19 cellular contexts compared by ENCODE assay signal in genomic region chr3:89246326-89246725, GRCh38.
A peak's percentile ranks its signal among the peaks of the same experiment; 100 is the strongest.
DNase-seq lines count a peak whose midpoint lies in the region; ATAC-seq and TF ChIP-seq lines count a peak whose summit lies in the region.
"Had no signal": no experiment of that assay in that cellular context is flagged by ENCODE, and none has a peak within 500 bp of the region (broad histone marks: within the 10 kb centered on the region; RNA-seq: fewer than 3 reads in every experiment).

No MANE protein-coding gene starts in this region.

- H3K4me2 ChIP-seq in Loucy (ENCODE audit: low read depth, low read length, poor library complexity, severe bottlenecking) (no peak overlapping the region), mesendoderm (ENCODE audit: low read length) (no peak overlapping the region)

- H2AFZ ChIP-seq in Loucy (ENCODE audit: low read length): no peak overlapping the region

- no peaks in the 10 kb centered on the region for H3K9me3 ChIP-seq in Loucy (ENCODE audit: insufficient read depth, low read depth, low read length)
- H3K9me3 ChIP-seq: SJCRH30 had no signal

- no peak overlapping the region for H2BK120ac ChIP-seq in mesendoderm (ENCODE audit: low read depth, low read length)

- no peak overlapping the region for H3K4me3 ChIP-seq in GM12865 (ENCODE audit: low read depth, low read length)
- H3K4me3 ChIP-seq in Loucy (ENCODE audit: low read length, poor library complexity, severe bottlenecking): no peak overlapping the region
- no peak overlapping the region for H3K4me3 ChIP-seq in mesendoderm (ENCODE audit: low read length)
- H3K4me3 ChIP-seq: SJCRH30, skin epidermis had no signal

- no peaks in the 10 kb centered on the region for H3K9me3 Mint-ChIP-seq in chondrocyte (ENCODE audit: low read depth)
- H3K9me3 Mint-ChIP-seq: activated B cell treated with CpG ODN at 0.5 μM for 24 hours had no signal

- no peaks in the 10 kb centered on the region for H3K79me2 ChIP-seq in Loucy (ENCODE audit: insufficient read depth, low read length)
- H3K79me2 ChIP-seq in mesendoderm (ENCODE audit: control insufficient read depth, insufficient read depth, low read length): no peaks in the 10 kb centered on the region

- H3K27me3 ChIP-seq in Loucy (ENCODE audit: insufficient read depth, low read length, poor library complexity, severe bottlenecking) (no peaks in the 10 kb centered on the region), mesendoderm (ENCODE audit: insufficient read depth, low read length, poor library complexity) (no peaks in the 10 kb centered on the region)
- H3K27me3 ChIP-seq: SJCRH30 had no signal

- H3K9me2 ChIP-seq in Loucy (replicated peaks; ENCODE audit: low read depth, low read length): no peaks in the 10 kb centered on the region

- no peaks in the 10 kb centered on the region for H3K4me1 Mint-ChIP-seq in chondrocyte (ENCODE audit: low read depth)
- H3K4me1 Mint-ChIP-seq: activated B cell treated with CpG ODN at 0.5 μM for 24 hours; naive thymus-derived CD4-positive, alpha-beta T cell had no signal

- H3K36me3 ChIP-seq in Loucy (ENCODE audit: insufficient read depth, low read length) (no peaks in the 10 kb centered on the region), mesendoderm (ENCODE audit: control insufficient read depth, insufficient read depth, low read length) (no peaks in the 10 kb centered on the region)
- H3K36me3 ChIP-seq: SJCRH30 had no signal

- H3K79me1 ChIP-seq in mesendoderm (ENCODE audit: low read length): no peaks in the 10 kb centered on the region

- H2BK5ac ChIP-seq in mesendoderm (ENCODE audit: low read length): no peak overlapping the region

- peak; percentile 18 for TF ChIP-seq CTCF in GM12865 (IDR thresholded peaks at IDR 0.05; ENCODE audit: insufficient read depth, low read depth, low read length, missing control alignments)
- TF ChIP-seq CTCF in Loucy (conservative IDR thresholded peaks at IDR 0.05; ENCODE audit: low read length): peak; percentile 40
- TF ChIP-seq CTCF in chondrocyte (IDR thresholded peaks at IDR 0.05): peak; percentile 12

- H3K4ac ChIP-seq in mesendoderm (ENCODE audit: low read depth, low read length): no peak overlapping the region

- no peaks in the 10 kb centered on the region for H4K20me1 ChIP-seq in Loucy (ENCODE audit: insufficient read depth, low read length, poor library complexity, severe bottlenecking)

- peak; percentile 25 for DNase-seq in GM12865 (ENCODE audit: low read depth)
- no peak for DNase-seq in chondrocyte (ENCODE audit: low spot score)
- DNase-seq in mesendoderm: peak; percentile 48
- no peak for DNase-seq in stimulated activated naive CD4-positive, alpha-beta T cell (lab: John Stamatoyannopoulos, UW)
- no peak for DNase-seq in stimulated activated CD4-positive, alpha-beta T cell treated with anti-CD3 and anti-CD28 coated beads, Interleukin-2, amount 100 ng/mL, for 24 hours
- DNase-seq in DMS153 treated with DMSO at 0.1 percent for 48 hours (lab: John Stamatoyannopoulos, UW; ENCODE audit: unreplicated experiment): no peak
- DNase-seq: activated B cell treated with CpG ODN at 0.5 μM for 24 hours; activated CD8-positive, alpha-beta T cell treated with anti-CD3 and anti-CD28 coated beads, Interleukin-2, amount 10 ng/mL, durations not matched to agents 7 days and 5 days; activated T-cell treated with anti-CD3 and anti-CD28 coated beads, Interleukin-2, amount 50 U/mL, for 48 hours; mammary epithelial cell; naive thymus-derived CD4-positive, alpha-beta T cell; NCI-H187 treated with DMSO at 0.1 percent for 48 hours; NCI-H510A; stimulated activated CD8-positive, alpha-beta memory T cell treated with anti-CD3 and anti-CD28 coated beads, Interleukin-4, amount 100 ng/mL, for 48 hours had no signal

- no peak overlapping the region for H3K27ac ChIP-seq in mesendoderm (ENCODE audit: low read depth, low read length)
- H3K27ac ChIP-seq: SJCRH30, skin epidermis had no signal

- H3F3A ChIP-seq in Loucy (ENCODE audit: low read depth): no peaks in the 10 kb centered on the region

- WGBS in mesendoderm (ENCODE audit: extremely low coverage, insufficient coverage, low lambda C conversion rate): no CpG with 5 or more reads among the region's 1 CpG

- H3K9ac ChIP-seq in Loucy (ENCODE audit: low read depth, low read length, poor library complexity, severe bottlenecking) (no peak overlapping the region), mesendoderm (ENCODE audit: low read length) (no peak overlapping the region)

- no peak overlapping the region for H2AK5ac ChIP-seq in mesendoderm (ENCODE audit: low read length)

- H3K4me1 ChIP-seq in Loucy (ENCODE audit: insufficient read depth, low read length, poor library complexity, severe bottlenecking): peaks cover 2% of the 10 kb centered on the region
- H3K4me1 ChIP-seq in mesendoderm (ENCODE audit: control insufficient read depth, low read depth, low read length): no peaks in the 10 kb centered on the region
- H3K4me1 ChIP-seq: SJCRH30 had no signal

- no peak overlapping the region for H3K4me3 Mint-ChIP-seq in chondrocyte (ENCODE audit: unreplicated experiment)
- H3K4me3 Mint-ChIP-seq: activated B cell treated with CpG ODN at 0.5 μM for 24 hours; activated CD8-positive, alpha-beta T cell treated with anti-CD3 and anti-CD28 coated beads, Interleukin-2, amount 10 ng/mL, durations not matched to agents 7 days and 5 days; activated naive CD8-positive, alpha-beta T cell; naive thymus-derived CD4-positive, alpha-beta T cell had no signal

- H3K36me3 Mint-ChIP-seq in chondrocyte (ENCODE audit: low read depth): no peaks in the 10 kb centered on the region
- H3K36me3 Mint-ChIP-seq: activated naive CD8-positive, alpha-beta T cell; naive thymus-derived CD4-positive, alpha-beta T cell had no signal

- H4K8ac ChIP-seq in mesendoderm (ENCODE audit: low read depth, low read length): no peak overlapping the region

- H3K27me3 Mint-ChIP-seq in chondrocyte (ENCODE audit: low read depth): no peaks in the 10 kb centered on the region
- H3K27me3 Mint-ChIP-seq: activated B cell treated with CpG ODN at 0.5 μM for 24 hours; activated naive CD8-positive, alpha-beta T cell; naive thymus-derived CD4-positive, alpha-beta T cell had no signal

- no peak for ATAC-seq in GM21529 (IDR thresholded peaks at IDR 0.05; ENCODE audit: unreplicated experiment)
- ATAC-seq: activated CD8-positive, alpha-beta T cell treated with anti-CD3 and anti-CD28 coated beads, Interleukin-2, amount 10 ng/mL, durations not matched to agents 7 days and 5 days; naive thymus-derived CD4-positive, alpha-beta T cell had no signal

- H4K5ac ChIP-seq in mesendoderm (ENCODE audit: low read length): no peak overlapping the region

- no peak overlapping the region for H3K23ac ChIP-seq in mesendoderm (ENCODE audit: low read length)

- H3K27ac Mint-ChIP-seq in chondrocyte (ENCODE audit: unreplicated experiment): no peak overlapping the region
- H3K27ac Mint-ChIP-seq: activated B cell treated with CpG ODN at 0.5 μM for 24 hours; activated CD8-positive, alpha-beta T cell treated with anti-CD3 and anti-CD28 coated beads, Interleukin-2, amount 10 ng/mL, durations not matched to agents 7 days and 5 days; activated naive CD8-positive, alpha-beta T cell; naive thymus-derived CD4-positive, alpha-beta T cell had no signal

- no peak overlapping the region for H2BK15ac ChIP-seq in mesendoderm (replicated peaks; ENCODE audit: low read depth)

- H3K56ac ChIP-seq in mesendoderm (ENCODE audit: low read length): no peak overlapping the region

- H3K18ac ChIP-seq in mesendoderm (ENCODE audit: low read length): no peak overlapping the region

Comparison
In these comparisons a context has a peak if more than half of its experiments do, and no peak if none do; other contexts are left out.
1. DNase-seq: peak in GM12865 (single experiment) and mesendoderm (single experiment); none in chondrocyte (single experiment), stimulated activated naive CD4-positive, alpha-beta T cell (0 of 6), stimulated activated CD4-positive, alpha-beta T cell treated with anti-CD3 and anti-CD28 coated beads, Interleukin-2, amount 100 ng/mL, for 24 hours (0 of 2) and DMS153 treated with DMSO at 0.1 percent for 48 hours (single experiment).
2. Peak in every context shown above with its lines, with median percentiles within 50 percentile points of each other: CTCF ChIP-seq.